Comparison of ENCODE assay signal across 14 cellular contexts in genomic region chr3:79162653-79163052, GRCh38.
DNase-seq lines count a peak whose midpoint lies in the region; ATAC-seq, FAIRE-seq and TF ChIP-seq lines count a peak whose summit lies in the region.
"Had no signal": no experiment of that assay in that cellular context is flagged by ENCODE, and none has a peak within 500 bp of the region (broad histone marks: within the 10 kb centered on the region; RNA-seq: fewer than 3 reads in every experiment).

No MANE protein-coding gene starts in this region.

- in situ Hi-C loops in GM23248 (cut with MboI): no loop called here

- CTCF ChIA-PET in PC-3 (lab: Charles Lee): no interaction called here

- H3K36me3 ChIP-seq in GM23248 (ENCODE audit: low read depth) (no peaks in the 10 kb centered on the region), PC-3 (ENCODE audit: low read depth, low read length) (no peaks in the 10 kb centered on the region), fibroblast of lung (ENCODE audit: control insufficient read depth, insufficient read depth, low read length) (no peaks in the 10 kb centered on the region)

- H3K9ac ChIP-seq in GM23248: no peak overlapping the region
- H3K9ac ChIP-seq in PC-3 (ENCODE audit: low read length): peak overlapping the region; percentile 30; the same call in 1 of the 2 replicates
- no peak overlapping the region for H3K9ac ChIP-seq in fibroblast of lung (ENCODE audit: insufficient read depth, low read length)

- intact Hi-C loops in PC-3 (cut with micrococcal nuclease): no loop called here

- POLR2A ChIA-PET in PC-3 (lab: Charles Lee; ENCODE audit: unreplicated experiment): no interaction called here

- TF ChIP-seq POLR2A in GM12891 (IDR thresholded peaks at IDR 0.05; ENCODE audit: low read depth, low read length): no peak

- peak overlapping the region; percentile 7 for H3K4me2 ChIP-seq in GM23248 (ENCODE audit: unreplicated experiment)
- H3K4me2 ChIP-seq in PC-3 (ENCODE audit: low read length): peak overlapping the region; percentile 14; the same call in 1 of the 2 replicates
- H3K4me2 ChIP-seq in fibroblast of lung (ENCODE audit: extremely low read depth, insufficient read depth, low read length): no peak overlapping the region
- H3K4me2 ChIP-seq: A549 had no signal

- DNase-seq in GM23248 (peak; percentile 30), PC-3 (peak; percentile 9), fibroblast of lung (ENCODE audit: low read depth in 2 of 2) (peak; percentile 18 to 20), iris pigment epithelial cell (ENCODE audit: low read depth) (peak; percentile 18), hypothalamus (lab: John Stamatoyannopoulos, UW) (no peak), T1000 (lab: John Stamatoyannopoulos, UW) (no peak), NCI-H1436 treated with DMSO at 0.1 percent for 48 hours (lab: John Stamatoyannopoulos, UW) (no peak), GM12891 (ENCODE audit: insufficient read length, low spot score) (no peak)
- DNase-seq: Caco-2; CD8-positive, alpha-beta memory T cell; DND-41; GOT3; H9 had no signal

- H3K27ac ChIP-seq in GM23248 (no peak overlapping the region), PC-3 (ENCODE audit: low read length) (peak overlapping the region; percentile 62), fibroblast of lung (ENCODE audit: insufficient read depth, low read length) (no peak overlapping the region)
- H3K27ac ChIP-seq: A549 had no signal

- H4K20me1 ChIP-seq in GM23248 (ENCODE audit: insufficient read depth): no peaks in the 10 kb centered on the region
- no peaks in the 10 kb centered on the region for H4K20me1 ChIP-seq in PC-3 (ENCODE audit: low read length)
- no peaks in the 10 kb centered on the region for H4K20me1 ChIP-seq in fibroblast of lung (ENCODE audit: control insufficient read depth, extremely low read depth, insufficient read depth, low read length)

- TF ChIP-seq CTCF in PC-3 (conservative IDR thresholded peaks at IDR 0.05; ENCODE audit: low read depth, low read length): no peak
- TF ChIP-seq CTCF in fibroblast of lung (conservative IDR thresholded peaks at IDR 0.05 in 1 of 2, IDR thresholded peaks at IDR 0.05 in 1 of 2; ENCODE audit: low read depth in 1 of 2, low read length in 2 of 2): no peak

- H3K4me1 ChIP-seq in GM23248 (ENCODE audit: insufficient read depth): peaks cover 19% of the 10 kb centered on the region
- peaks cover 17% of the 10 kb centered on the region for H3K4me1 ChIP-seq in PC-3 (ENCODE audit: insufficient read depth, low read length)
- H3K4me1 ChIP-seq in fibroblast of lung (ENCODE audit: control insufficient read depth, extremely low read depth, insufficient read depth, low read length): peaks cover 9% of the 10 kb centered on the region
- H3K4me1 ChIP-seq: A549, Caco-2 had no signal

- H3K27me3 ChIP-seq in GM23248 (replicated peaks; ENCODE audit: insufficient read depth) (no peaks in the 10 kb centered on the region), PC-3 (ENCODE audit: low read length) (no peaks in the 10 kb centered on the region), fibroblast of lung (ENCODE audit: control insufficient read depth, insufficient read depth, low read length) (no peaks in the 10 kb centered on the region)

- 69 to 74% methylated on average over 2 of the region's 2 CpGs for WGBS in GM23248 (ENCODE audit: low coverage in 1 of 2, low lambda C conversion rate in 2 of 2, missing lambda C conversion rate in 2 of 2), 2 experiments

- H3K4me3 ChIP-seq in GM23248: no peak overlapping the region
- H3K4me3 ChIP-seq in PC-3 (ENCODE audit: low read length): no peak overlapping the region
- no peak overlapping the region for H3K4me3 ChIP-seq in fibroblast of lung (replicated peaks in 1 of 4; ENCODE audit: control extremely low read depth in 1 of 4, insufficient read depth in 1 of 4, low read depth in 3 of 4, low read length in 4 of 4)
- H3K4me3 ChIP-seq: A549 had no signal

- H3K9me3 ChIP-seq in GM23248 (ENCODE audit: low read depth) (no peaks in the 10 kb centered on the region), PC-3 (ENCODE audit: low read length) (no peaks in the 10 kb centered on the region), fibroblast of lung (ENCODE audit: control insufficient read depth, insufficient read depth, low read depth, low read length) (no peaks in the 10 kb centered on the region)
- H3K9me3 ChIP-seq: A549, Caco-2 had no signal

- H3F3A ChIP-seq in GM23248 (ENCODE audit: insufficient read depth) (peaks cover 9% of the 10 kb centered on the region), PC-3 (ENCODE audit: low read length, unreplicated experiment) (no peaks in the 10 kb centered on the region)

- peak; percentile 65 for ATAC-seq in PC-3
- ATAC-seq: A549 had no signal

- no peak overlapping the region for H2AFZ ChIP-seq in GM23248
- H2AFZ ChIP-seq in PC-3 (ENCODE audit: low read length): no peak overlapping the region
- no peak overlapping the region for H2AFZ ChIP-seq in fibroblast of lung (ENCODE audit: low read length)

- BruUV-seq in PC-3 (replicated peaks; lab: Mats Ljungman, UMichigan): no TSS peak

- H3K9me2 ChIP-seq in GM23248 (ENCODE audit: insufficient read depth) (0 out of 2 replicates have a peak, but pooled peaks cover 8% of the 10 kb centered on the region), PC-3 (replicated peaks; ENCODE audit: low read length) (no peaks in the 10 kb centered on the region)

- H3K79me2 ChIP-seq in GM23248 (ENCODE audit: insufficient read depth) (no peaks in the 10 kb centered on the region), PC-3 (ENCODE audit: low read length) (no peaks in the 10 kb centered on the region), fibroblast of lung (ENCODE audit: control insufficient read depth, insufficient read depth, low read length) (no peaks in the 10 kb centered on the region)

- FAIRE-seq in GM12891 (lab: Jason Lieb, UNC): no peak
- FAIRE-seq: A549 had no signal

TF ChIP-seq in GM12891, 5 proteins besides CTCF, POLR2A, EP300 and RAD21:
- no peak for TF ChIP-seq SPI1 (IDR thresholded peaks at IDR 0.05; ENCODE audit: low read depth, low read length)
- TF ChIP-seq POLR2AphosphoS5 (IDR thresholded peaks at IDR 0.05; ENCODE audit: low read depth, low read length): no peak
- TF ChIP-seq TAF1 (IDR thresholded peaks at IDR 0.05; ENCODE audit: low read depth, low read length): no peak
- no peak for TF ChIP-seq PAX5 (IDR thresholded peaks at IDR 0.05; ENCODE audit: insufficient read depth, low read length, severe bottlenecking)
- TF ChIP-seq POU2F2 (IDR thresholded peaks at IDR 0.05; ENCODE audit: low read depth, low read length): no peak

Comparison
In these comparisons a context has a peak if more than half of its experiments do, and no peak if none do; other contexts are left out.
1. DNase-seq: peak in GM23248 (single experiment), PC-3 (single experiment), fibroblast of lung (2 of 2) and iris pigment epithelial cell (single experiment); none in hypothalamus (0 of 51), T1000 (single experiment), NCI-H1436 treated with DMSO at 0.1 percent for 48 hours (single experiment) and GM12891 (single experiment).